In the genomic region with DNA sequence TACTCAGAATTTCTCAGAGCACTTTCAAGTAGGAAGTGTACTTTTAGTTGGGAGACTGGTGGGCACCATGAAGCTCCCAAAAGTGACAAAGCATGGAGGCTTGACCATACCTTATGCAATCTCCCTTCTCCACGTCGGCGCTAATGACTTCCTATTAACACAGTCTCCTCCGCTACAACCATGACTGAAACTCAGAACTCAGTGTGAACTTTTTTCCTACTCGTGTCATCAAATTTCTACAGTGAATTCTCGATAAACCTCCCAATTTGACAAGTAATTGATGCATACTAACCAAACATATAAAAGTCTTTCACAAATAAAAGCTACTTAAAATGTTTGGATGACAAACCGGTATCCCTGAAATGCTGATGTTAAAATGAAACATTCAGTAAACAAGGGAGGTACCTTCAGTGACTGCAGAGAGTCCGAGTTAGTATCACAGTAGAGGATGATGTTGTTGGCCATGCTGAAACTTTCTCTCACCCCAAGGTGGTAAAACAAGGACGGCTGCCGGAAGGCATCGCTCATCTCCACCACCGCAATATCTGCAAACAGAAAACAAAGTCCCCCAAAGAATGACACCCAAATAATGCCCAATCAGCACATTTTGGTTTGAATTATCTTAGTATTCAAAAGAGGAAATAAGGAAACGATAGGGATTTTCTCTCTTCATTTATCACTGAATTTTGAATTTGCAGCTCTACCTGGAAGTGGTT, we compare ENCODE assay signal across 10 cellular contexts.
A peak's percentile ranks its signal among the peaks of the same experiment; 100 is the strongest.
DNase-seq lines count a peak whose midpoint lies in the region; ATAC-seq and TF ChIP-seq lines count a peak whose summit lies in the region.
"Had no signal": no experiment of that assay in that cellular context is flagged by ENCODE, and none has a peak within 500 bp of the region (broad histone marks: within the 10 kb centered on the region; RNA-seq: fewer than 3 reads in every experiment).

No MANE protein-coding gene starts in this region.

- peaks cover 5% of the 10 kb centered on the region for H3K9me3 Mint-ChIP-seq in mesothelial cell of epicardium

- H3K36me3 Mint-ChIP-seq in mesothelial cell of epicardium, result peaks cover 3% of the 10 kb centered on the region

- ATAC-seq in GM19025 (IDR thresholded peaks at IDR 0.05; ENCODE audit: low read depth, unreplicated experiment) (peak; percentile 62), HG02970 (IDR thresholded peaks at IDR 0.05; ENCODE audit: low FRiP score, unreplicated experiment) (peak; percentile 42)

- no peak overlapping the region for H3K27ac Mint-ChIP-seq in mesothelial cell of epicardium

- peaks cover 5% of the 10 kb centered on the region; the same call in 1 of the 2 replicates for H3K9me3 ChIP-seq in SK-N-MC (ENCODE audit: low read depth, low read length)

- DNase-seq in CD1c-positive myeloid dendritic cell (ENCODE audit: extremely low spot score) (peak; percentile 83), SK-N-MC (ENCODE audit: low read depth, low spot score) (no peak), amygdala (lab: John Stamatoyannopoulos, UW) (no peak), cardiac septum (ENCODE audit: low spot score) (no peak), A172 (ENCODE audit: low spot score) (no peak), mesothelial cell of epicardium (ENCODE audit: low spot score in 2 of 2, unreplicated experiment in 2 of 2) (no peak)
- DNase-seq: Kasumi-1 had no signal

- no peaks in the 10 kb centered on the region for H3K27me3 Mint-ChIP-seq in mesothelial cell of epicardium (ENCODE audit: low read depth)

- peaks cover 15% of the 10 kb centered on the region for H3K4me1 Mint-ChIP-seq in mesothelial cell of epicardium

- H3K4me3 ChIP-seq in SK-N-MC, result no peak overlapping the region

- H3K36me3 ChIP-seq in SK-N-MC (ENCODE audit: insufficient read depth, low read length), result 0 out of 2 replicates have a peak, but pooled peaks cover 2% of the 10 kb centered on the region

- intact Hi-C loops in cardiac septum (cut with DNase I), result no loop called here

- H3K4me3 Mint-ChIP-seq in mesothelial cell of epicardium, result no peak overlapping the region

- H3K27ac ChIP-seq in SK-N-MC, result peak overlapping the region; percentile 55
- H3K27ac ChIP-seq: VCaP had no signal

- H3K9ac ChIP-seq in SK-N-MC (ENCODE audit: insufficient read length), result no peak overlapping the region

- TF ChIP-seq CTCF in mesothelial cell of epicardium (IDR thresholded peaks at IDR 0.05; ENCODE audit: unreplicated experiment), result no peak
